Comparison of ENCODE assay signal across 2 cellular contexts in genomic region chr9:125634040-125634717, GRCh38.
A peak's percentile ranks its signal among the peaks of the same experiment; 100 is the strongest.
TF ChIP-seq lines count a peak whose summit lies in the region.

No MANE protein-coding gene starts in this region.

TF ChIP-seq in HEK293, 187 proteins besides CTCF, POLR2A, EP300 and RAD21:
- TF ChIP-seq ZBTB6 (tag by site-specific recombination; IDR thresholded peaks at IDR 0.05) (no peak), KLF7 (tag by site-specific recombination; IDR thresholded peaks at IDR 0.05; ENCODE audit: borderline replicate concordance) (no peak), PRDM6 (tag by site-specific recombination; IDR thresholded peaks at IDR 0.05) (peak; percentile 66), ZFHX2 (tag by site-specific recombination; conservative IDR thresholded peaks at IDR 0.05) (peak; percentile 63), SP7 (tag by site-specific recombination; IDR thresholded peaks at IDR 0.05) (peak; percentile 91), ZNF639 (tag by site-specific recombination; IDR thresholded peaks at IDR 0.05) (no peak), ZBTB26 (tag by site-specific recombination; optimal IDR thresholded peaks at IDR 0.05) (no peak), BCL6B (tag by site-specific recombination; IDR thresholded peaks at IDR 0.05) (peak; percentile 60; the same call in 1 of the 2 replicates), ZNF426 (tag by site-specific recombination; IDR thresholded peaks at IDR 0.05) (no peak), ZNF112 (tag by site-specific recombination; IDR thresholded peaks at IDR 0.05) (no peak), ZNF664 (tag by site-specific recombination; IDR thresholded peaks at IDR 0.05) (peak; percentile 53; the same call in 1 of the 2 replicates), ZNF398 (tag by site-specific recombination; IDR thresholded peaks at IDR 0.05) (peak; percentile 29; the same call in 1 of the 2 replicates), ZNF350 (tag by site-specific recombination; IDR thresholded peaks at IDR 0.05) (no peak), FEZF1 (tag by site-specific recombination; IDR thresholded peaks at IDR 0.05) (peak; percentile 43; the same call in 1 of the 2 replicates), ZNF280C (tag by site-specific recombination; IDR thresholded peaks at IDR 0.05) (no peak)

TF ChIP-seq in endothelial cell of umbilical vein, 7 proteins besides CTCF, POLR2A, EP300 and RAD21:
- TF ChIP-seq MAX (IDR thresholded peaks at IDR 0.05; ENCODE audit: insufficient read depth, insufficient read length) (no peak), EZH2 (IDR thresholded peaks at IDR 0.05; ENCODE audit: borderline replicate concordance, low read depth, low read length, severe bottlenecking) (no peak), POLR2AphosphoS5 (IDR thresholded peaks at IDR 0.05; ENCODE audit: insufficient read depth, low read depth, low read length) (no peak), GATA2 (IDR thresholded peaks at IDR 0.05; ENCODE audit: insufficient read depth, insufficient read length, low read depth, low read length) (no peak), JUN (IDR thresholded peaks at IDR 0.05; ENCODE audit: borderline replicate concordance, insufficient read depth, insufficient read length, low read depth) (peak; percentile 5), MYC (IDR thresholded peaks at IDR 0.05; ENCODE audit: low read depth, low read length) (no peak), FOS (IDR thresholded peaks at IDR 0.05; ENCODE audit: borderline replicate concordance, insufficient read depth, low read length) (peak; percentile 49)
